In the genomic region with DNA sequence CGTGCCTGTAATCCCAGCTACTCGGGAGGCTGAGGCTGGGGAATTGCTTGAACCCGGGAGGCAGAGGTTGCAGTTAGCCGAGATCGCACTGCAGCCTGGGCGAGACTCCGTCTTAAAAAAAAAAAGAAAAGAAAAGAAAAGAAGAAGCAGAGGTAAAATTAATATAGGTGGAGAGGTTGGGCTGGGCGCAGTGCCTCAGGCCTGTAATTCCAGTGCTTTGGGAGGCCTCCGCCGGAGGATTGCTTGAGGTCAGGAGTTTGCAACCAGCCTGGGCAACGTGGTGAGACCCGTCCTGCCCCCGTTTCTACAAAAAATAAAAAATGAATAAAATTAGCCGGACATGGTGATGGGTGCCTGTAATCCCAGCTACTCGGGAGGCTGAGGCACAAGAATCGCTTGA, we compare ENCODE assay signal across 30 cellular contexts. TPM values are rescaled to one million over a fixed set of nuclear protein-coding genes. Genes with fewer than 3 reads are reported as not detected.
"Had no signal": no experiment of that assay in that cellular context is flagged by ENCODE, and none has a peak within 500 bp of the region (broad histone marks: within the 10 kb centered on the region; RNA-seq: fewer than 3 reads in every experiment).

No MANE protein-coding gene starts in this region.

- ATAC-seq: activated CD4-positive, alpha-beta T cell treated with anti-CD3 and anti-CD28 coated beads for 36 hours; activated CD8-positive, alpha-beta T cell treated with anti-CD3 and anti-CD28 coated beads for 36 hours; activated naive CD8-positive, alpha-beta T cell treated with anti-CD3 and anti-CD28 coated beads, Interleukin-2, amount 50 U/mL, for 24 hours; body of pancreas; esophagus mucosa; foreskin keratinocyte; gastrocnemius medialis had no signal

- H3K9me3 ChIP-seq: adrenal gland, body of pancreas, gastrocnemius medialis had no signal

- DNase-seq: activated CD4-positive, alpha-beta T cell treated with anti-CD3 and anti-CD28 coated beads for 36 hours; activated CD4-positive, alpha-beta T cell treated with anti-CD3 and anti-CD28 coated beads, Interleukin-2, amount 10 ng/mL, durations not matched to agents 7 days and 5 days; activated CD4-positive, alpha-beta T cell treated with anti-CD3 and anti-CD28 coated beads, Interleukin-2, amount 50 U/mL, for 48 hours; activated CD4-positive, CD25-positive, alpha-beta regulatory T cell; activated CD4-positive, CD25-positive, alpha-beta regulatory T cell treated with anti-CD3 and anti-CD28 coated beads, Interleukin-2, amount 50 U/mL, for 72 hours; activated CD8-positive, alpha-beta memory T cell treated with anti-CD3 and anti-CD28 coated beads for 24 hours; activated CD8-positive, alpha-beta T cell treated with anti-CD3 and anti-CD28 coated beads for 36 hours; activated effector memory CD4-positive, alpha-beta T cell treated with anti-CD3 and anti-CD28 coated beads, Interleukin-2, amount 50 U/mL, for 16 hours; activated naive CD4-positive, alpha-beta T cell treated with anti-CD3 and anti-CD28 coated beads for 36 hours; activated naive CD8-positive, alpha-beta T cell treated with anti-CD3 and anti-CD28 coated beads for 36 hours; activated naive CD8-positive, alpha-beta T cell treated with anti-CD3 and anti-CD28 coated beads, Interleukin-2, amount 50 U/mL, for 24 hours; activated T-cell treated with anti-CD3 and anti-CD28 coated beads, Interleukin-2, amount 50 U/mL, for 48 hours; amygdala; body of pancreas; caudate nucleus; dorsolateral prefrontal cortex; effector memory CD4-positive, alpha-beta T cell; endodermal cell; foreskin keratinocyte; gastrocnemius medialis; glutamatergic neuron; T-helper 2 cell had no signal

- H3K27ac ChIP-seq: adrenal gland, body of pancreas, dorsolateral prefrontal cortex, foreskin keratinocyte, gastrocnemius medialis had no signal

- H3K36me3 ChIP-seq: adrenal gland, gastrocnemius medialis had no signal

- H3K4me1 ChIP-seq: adrenal gland, body of pancreas, foreskin keratinocyte, gastrocnemius medialis had no signal

- H3K4me3 ChIP-seq: adrenal gland, body of pancreas, dorsolateral prefrontal cortex, gastrocnemius medialis had no signal

- H3K27me3 ChIP-seq: adrenal gland, body of pancreas, foreskin keratinocyte, gastrocnemius medialis had no signal

RNA-seq across cellular contexts. Expression of a gene that starts 0.9 kb away (rescaled TPM):
- total RNA-seq: activated CD4-positive, alpha-beta T cell treated with anti-CD3 and anti-CD28 coated beads for 36 hours; activated CD4-positive, alpha-beta T cell treated with anti-CD3 and anti-CD28 coated beads, Interleukin-2, amount 10 ng/mL, durations not matched to agents 7 days and 5 days; activated CD8-positive, alpha-beta T cell treated with anti-CD3 and anti-CD28 coated beads for 36 hours; activated naive CD4-positive, alpha-beta T cell treated with anti-CD3 and anti-CD28 coated beads for 36 hours; activated naive CD8-positive, alpha-beta T cell treated with anti-CD3 and anti-CD28 coated beads for 36 hours; activated T-helper 1 cell treated with anti-CD3 and anti-CD28 coated beads, Interleukin-12 subunit alpha, Interleukin-12 subunit beta, Interleukin-2, Interleukin-4 antibody, amounts not matched to agents 30 ng/mL and 10 ng/mL and 1 ng/mL, durations not matched to agents 14 hours and 24 hours and 36 hours; activated T-helper 2 cell treated with anti-CD3 and anti-CD28 coated beads, Interferon-gamma antibody, Interleukin-2, Interleukin-4, amounts not matched to agents 10 μg/mL and 5 μg/mL and 100 μg/mL, durations not matched to agents 14 hours and 24 hours and 36 hours; adrenal gland; aorta; body of pancreas; chondrocyte; dorsolateral prefrontal cortex; endodermal cell; epithelial cell of proximal tubule; esophagus mucosa; foreskin keratinocyte; gastrocnemius medialis; T-helper 1 cell treated with Interleukin-12 subunit alpha and Interleukin-12 subunit beta and Interleukin-4 antibody, amounts not matched to agents 30 ng/mL and 1 ng/mL, for 36 hours had no signal
- polyA plus RNA-seq: adrenal gland, aorta, foreskin keratinocyte had no signal
